In genomic region chr11:133698654-133699053, GRCh38 we compare ENCODE assay signal across 21 cellular contexts.
A peak's percentile ranks its signal among the peaks of the same experiment; 100 is the strongest.
DNase-seq lines count a peak whose midpoint lies in the region; ATAC-seq and TF ChIP-seq lines count a peak whose summit lies in the region.
"Had no signal": no experiment of that assay in that cellular context is flagged by ENCODE, and none has a peak within 500 bp of the region (broad histone marks: within the 10 kb centered on the region; RNA-seq: fewer than 3 reads in every experiment).

No MANE protein-coding gene starts in this region.

- H3K4me3 Mint-ChIP-seq in neural crest cell, result no peak overlapping the region
- H3K4me3 Mint-ChIP-seq: B cell; CD14-positive monocyte; CD4-positive, alpha-beta T cell; CD8-positive, alpha-beta memory T cell had no signal

- H3K4me3 ChIP-seq in heart left ventricle (no peak overlapping the region), left ventricle myocardium inferior (no peak overlapping the region)
- H3K4me3 ChIP-seq: BLaER1, GM23248 had no signal

- ATAC-seq in Right ventricle myocardium inferior (peak; percentile 79), heart left ventricle (peak; percentile 30 to 47 (median 38)), omental fat pad (ENCODE audit: low FRiP score) (no peak)

- no peak for TF ChIP-seq POLR2A in heart left ventricle (IDR thresholded peaks at IDR 0.05)

- POLR2A ChIA-PET in HEK293T (lab: Yijun Ruan, JAX), result no interaction called here

- H3K27ac Mint-ChIP-seq in neural crest cell (ENCODE audit: unreplicated experiment), result peak overlapping the region; percentile 43
- H3K27ac Mint-ChIP-seq: B cell; CD14-positive monocyte; CD4-positive, alpha-beta T cell; CD8-positive, alpha-beta memory T cell had no signal

- H3K36me3 Mint-ChIP-seq in neural crest cell (ENCODE audit: low read depth), result no peaks in the 10 kb centered on the region
- H3K36me3 Mint-ChIP-seq: CD14-positive monocyte; CD8-positive, alpha-beta memory T cell had no signal

- H3K36me3 ChIP-seq in heart left ventricle, result no peaks in the 10 kb centered on the region
- no peaks in the 10 kb centered on the region for H3K36me3 ChIP-seq in left ventricle myocardium inferior
- H3K36me3 ChIP-seq: BLaER1 had no signal

- peaks cover 4% of the 10 kb centered on the region for H3K4me1 Mint-ChIP-seq in neural crest cell
- H3K4me1 Mint-ChIP-seq: B cell; CD14-positive monocyte; CD8-positive, alpha-beta memory T cell had no signal

- H3K27me3 ChIP-seq in heart left ventricle, result no peaks in the 10 kb centered on the region
- H3K27me3 ChIP-seq in left ventricle myocardium inferior (ENCODE audit: low read depth), result no peaks in the 10 kb centered on the region
- H3K27me3 ChIP-seq: BLaER1 had no signal

- H3K9me3 ChIP-seq in heart left ventricle (no peaks in the 10 kb centered on the region), left ventricle myocardium inferior (replicated peaks) (no peaks in the 10 kb centered on the region)
- H3K9me3 ChIP-seq: BLaER1 had no signal

- CTCF ChIA-PET in HEK293T (lab: Yijun Ruan, JAX), result no interaction called here

- DNase-seq in Right ventricle myocardium inferior (ENCODE audit: missing footprints) (no peak), cardiac septum (ENCODE audit: low spot score) (no peak), heart left ventricle (no peak), left ventricle myocardium inferior (no peak), neural crest cell (ENCODE audit: low read depth, low spot score) (no peak), omental fat pad (ENCODE audit: low spot score) (no peak), HEK293T (ENCODE audit: extremely low spot score) (no peak), C1 segment of cervical spinal cord (lab: John Stamatoyannopoulos, UW) (no peak)
- DNase-seq: Calu3; CD4-positive, alpha-beta T cell; CD8-positive, alpha-beta memory T cell; DMS53; DMS79 treated with DMSO at 0.1 percent for 48 hours; GF-D8; GM23248; H7; HCEC 1CT had no signal

- peaks cover 5% of the 10 kb centered on the region for H3K9me3 Mint-ChIP-seq in neural crest cell
- H3K9me3 Mint-ChIP-seq: CD4-positive, alpha-beta T cell had no signal

- TF ChIP-seq CTCF in heart left ventricle (IDR thresholded peaks at IDR 0.05) (no peak), left ventricle myocardium inferior (IDR thresholded peaks at IDR 0.05; ENCODE audit: borderline replicate concordance) (no peak), neural crest cell (conservative IDR thresholded peaks at IDR 0.05) (no peak), omental fat pad (IDR thresholded peaks at IDR 0.05) (no peak)

- intact Hi-C loops in Right ventricle myocardium inferior (cut with DNase I), result loop anchor here (5.0 kb wide), 1 partner anchor 171 kb away; no protein-coding TSS in a partner anchor
- intact Hi-C loops in cardiac septum (cut with DNase I), result no loop called here
- intact Hi-C loops in heart left ventricle (cut with DNase I), result loop anchor here in 2 of 10 donors (5.0 to 10.0 kb wide), 2 partner anchors 119 to 174 kb away; no protein-coding TSS in a partner anchor
- intact Hi-C loops in left ventricle myocardium inferior (cut with micrococcal nuclease), result no loop called here

- H3K27me3 Mint-ChIP-seq in neural crest cell (ENCODE audit: low read depth), result no peaks in the 10 kb centered on the region
- H3K27me3 Mint-ChIP-seq: B cell; CD8-positive, alpha-beta memory T cell had no signal

- peak overlapping the region in 8 of 12 donors; percentile 15 to 84 (median 73) for H3K27ac ChIP-seq in heart left ventricle
- peak overlapping the region; percentile 88 for H3K27ac ChIP-seq in left ventricle myocardium inferior (replicated peaks)
- H3K27ac ChIP-seq: 22Rv1, BLaER1, GM23248 had no signal

- H3K4me1 ChIP-seq in heart left ventricle, result peaks cover 0 to 12% (median 0%) of the 10 kb centered on the region in 12 donors
- peaks cover 17% of the 10 kb centered on the region for H3K4me1 ChIP-seq in left ventricle myocardium inferior
- H3K4me1 ChIP-seq: BLaER1 had no signal

- 42 to 67% (median 64%) methylated on average over 1 of the region's 1 CpG for WGBS in heart left ventricle, 4 donors

TF ChIP-seq in HEK293T, 16 proteins besides CTCF, POLR2A, EP300 and RAD21:
- TF ChIP-seq FOXK2 (IDR thresholded peaks at IDR 0.05) (no peak), SUZ12 (IDR thresholded peaks at IDR 0.05) (no peak)
